ENCODE assay signal across 26 cellular contexts in the genomic region with DNA sequence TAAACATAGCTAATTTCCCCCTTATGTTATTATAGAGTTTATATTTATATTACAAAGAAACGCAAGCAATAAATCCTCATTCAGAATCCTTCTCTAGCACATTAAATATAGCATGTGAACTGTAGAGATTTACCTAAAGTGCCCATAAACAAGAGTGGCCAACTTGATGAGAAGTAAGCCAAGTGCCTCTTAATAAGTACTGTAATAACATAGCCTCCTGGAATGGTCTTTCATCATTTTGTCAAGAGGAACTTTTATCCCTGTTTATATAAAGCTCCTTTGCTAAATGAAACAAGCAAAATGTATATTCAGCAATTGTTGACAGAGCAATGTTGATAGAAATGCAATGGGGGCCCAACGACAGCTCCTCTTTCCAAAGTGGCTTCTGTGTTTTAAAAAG.
"Had no signal": no experiment of that assay in that cellular context is flagged by ENCODE, and none has a peak within 500 bp of the region (broad histone marks: within the 10 kb centered on the region; RNA-seq: fewer than 3 reads in every experiment).

No MANE protein-coding gene starts in this region.

- H3K4me1 ChIP-seq: neural progenitor cell, parathyroid adenoma, psoas muscle, right lobe of liver, uterus had no signal

- H3K4me3 ChIP-seq: lung, neural progenitor cell, psoas muscle, right lobe of liver, smooth muscle cell, tibial nerve, uterus had no signal

- H3K36me3 ChIP-seq: neural progenitor cell, neutrophil, right lobe of liver, uterus had no signal

- H3K27ac ChIP-seq: neural progenitor cell, neutrophil, parathyroid adenoma, psoas muscle, right lobe of liver, tibial nerve, uterus had no signal

- DNase-seq: hippocampal formation; kidney glomerular epithelial cell; left cardiac atrium; mesendoderm; naive B cell; natural killer cell; nephron progenitor cell; occipital lobe; psoas muscle; right lobe of liver; stimulated activated CD4-positive, alpha-beta T cell treated with anti-CD3 and anti-CD28 coated beads, Interleukin-1b, Interleukin-23, amount 100 ng/mL, for 48 hours; stimulated activated CD4-positive, alpha-beta T cell treated with anti-CD3 and anti-CD28 coated beads, Interleukin-2, amount 100 ng/mL, for 48 hours; stimulated activated CD4-positive, alpha-beta T cell treated with anti-CD3 and anti-CD28 coated beads, Interleukin-4, amount 100 ng/mL, for 4 hours; stimulated activated CD8-positive, alpha-beta memory T cell treated with anti-CD3 and anti-CD28 coated beads, Interleukin-4, amount 100 ng/mL, for 48 hours; stimulated activated naive CD4-positive, alpha-beta T cell treated with Interleukin-2 at 50 U/mL for 16 hours; stimulated activated naive CD8-positive, alpha-beta T cell treated with anti-CD3 and anti-CD28 coated beads, Interleukin-15, amount 100 ng/mL, for 72 hours; substantia nigra; uterus had no signal

- ATAC-seq: left cardiac atrium; left lobe of liver; natural killer cell; right lobe of liver; stimulated activated memory B cell treated with anti-CD40 and anti-IgM and Interleukin-4, amounts not matched to agents 10 μg/mL and 1 μg/mL and 100 μg/mL, for 72 hours; stimulated activated naive CD8-positive, alpha-beta T cell treated with anti-CD3 and anti-CD28 coated beads, Interleukin-15, amount 100 ng/mL, for 72 hours had no signal

- H3K27me3 ChIP-seq: neural progenitor cell, right lobe of liver, tibial nerve, uterus had no signal

- H3K9me3 ChIP-seq: neutrophil, psoas muscle, right lobe of liver, tibial nerve, uterus had no signal
